Comparison of ENCODE assay signal across 1 cellular context in the genomic region with DNA sequence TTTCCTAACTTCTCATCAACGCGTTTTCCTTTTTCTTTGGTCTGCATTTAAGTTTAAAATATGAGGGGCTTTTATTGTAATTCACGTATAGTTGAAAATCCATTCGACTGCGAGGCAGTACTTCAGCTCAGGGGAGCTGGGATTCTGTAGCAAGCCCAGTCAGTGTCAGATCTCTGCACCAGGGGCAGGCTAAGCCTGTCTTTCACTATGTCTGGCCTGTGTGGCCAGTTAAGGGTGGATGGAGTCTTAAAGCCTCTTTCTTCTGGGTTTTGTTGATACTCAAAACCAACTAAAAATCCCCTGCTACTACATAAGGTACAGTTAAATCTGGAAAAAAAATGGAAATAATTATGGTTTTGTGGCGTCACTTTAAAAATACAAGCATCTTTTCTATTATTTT.
TF ChIP-seq lines count a peak whose summit lies in the region.

No MANE protein-coding gene starts in this region.

TF ChIP-seq in GM12878, 131 proteins besides CTCF, POLR2A, EP300 and RAD21 (continued from another document):
- TF ChIP-seq, protein P1, sequence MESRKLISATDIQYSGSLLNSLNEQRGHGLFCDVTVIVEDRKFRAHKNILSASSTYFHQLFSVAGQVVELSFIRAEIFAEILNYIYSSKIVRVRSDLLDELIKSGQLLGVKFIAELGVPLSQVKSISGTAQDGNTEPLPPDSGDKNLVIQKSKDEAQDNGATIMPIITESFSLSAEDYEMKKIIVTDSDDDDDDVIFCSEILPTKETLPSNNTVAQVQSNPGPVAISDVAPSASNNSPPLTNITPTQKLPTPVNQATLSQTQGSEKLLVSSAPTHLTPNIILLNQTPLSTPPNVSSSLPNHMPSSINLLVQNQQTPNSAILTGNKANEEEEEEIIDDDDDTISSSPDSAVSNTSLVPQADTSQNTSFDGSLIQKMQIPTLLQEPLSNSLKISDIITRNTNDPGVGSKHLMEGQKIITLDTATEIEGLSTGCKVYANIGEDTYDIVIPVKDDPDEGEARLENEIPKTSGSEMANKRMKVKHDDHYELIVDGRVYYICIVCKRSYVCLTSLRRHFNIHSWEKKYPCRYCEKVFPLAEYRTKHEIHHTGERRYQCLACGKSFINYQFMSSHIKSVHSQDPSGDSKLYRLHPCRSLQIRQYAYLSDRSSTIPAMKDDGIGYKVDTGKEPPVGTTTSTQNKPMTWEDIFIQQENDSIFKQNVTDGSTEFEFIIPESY (IDR thresholded peaks at IDR 0.05): no peak
- TF ChIP-seq ZNF217 (IDR thresholded peaks at IDR 0.05) (no peak), SIN3A (IDR thresholded peaks at IDR 0.05; ENCODE audit: low read depth, low read length) (no peak), NFYA (IDR thresholded peaks at IDR 0.05; ENCODE audit: borderline replicate concordance, low read depth, low read length) (no peak), ZSCAN29 (IDR thresholded peaks at IDR 0.05) (no peak)
